ENCODE assay signal across 8 cellular contexts in the genomic region with DNA sequence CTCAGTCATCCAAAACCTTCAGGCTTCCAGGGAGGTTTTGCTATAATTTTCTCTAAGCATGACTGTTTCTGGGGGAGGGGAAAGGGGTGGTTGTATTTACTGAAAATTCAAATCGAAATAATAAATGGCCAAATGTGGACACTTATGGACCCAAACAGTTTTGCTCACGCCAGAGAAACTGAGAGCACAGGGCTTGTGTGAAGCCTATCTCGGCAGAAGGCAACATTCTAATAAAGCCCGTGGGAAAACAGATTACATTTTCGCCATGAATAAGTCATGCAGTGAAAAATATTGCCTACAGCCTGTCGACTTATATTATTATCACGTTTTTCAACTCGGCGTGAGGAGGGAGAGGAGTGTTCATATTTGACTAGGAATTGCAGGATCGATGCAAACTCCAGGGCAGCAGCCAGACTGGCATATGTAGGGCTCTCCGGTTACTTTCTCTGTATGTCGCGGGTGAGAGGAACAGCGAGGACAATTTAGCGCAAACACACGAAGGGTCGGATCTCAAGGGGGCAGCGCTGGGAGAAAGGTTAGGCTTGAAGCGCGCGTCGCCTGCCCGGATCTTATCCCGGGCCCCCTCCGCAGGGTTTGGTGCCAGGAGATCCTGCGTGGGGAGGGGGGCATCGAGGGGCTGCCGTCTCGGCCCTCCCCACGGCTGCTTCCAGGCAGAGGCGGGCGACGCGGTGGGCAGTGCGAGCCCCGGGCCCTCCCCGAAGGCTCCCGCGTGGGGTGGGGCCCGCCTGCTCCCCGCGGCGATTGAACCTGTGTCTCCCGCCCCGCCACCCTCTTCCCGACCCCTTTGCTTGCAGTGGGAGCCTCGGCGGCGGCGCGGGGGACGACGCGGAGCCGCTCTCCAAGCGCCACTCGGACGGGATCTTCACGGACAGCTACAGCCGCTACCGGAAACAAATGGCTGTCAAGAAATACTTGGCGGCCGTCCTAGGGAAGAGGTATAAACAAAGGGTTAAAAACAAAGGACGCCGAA. TPM values are rescaled to one million over a fixed set of nuclear protein-coding genes. Genes with fewer than 3 reads are reported as not detected.
A peak's percentile ranks its signal among the peaks of the same experiment; 100 is the strongest.
DNase-seq lines count a peak whose midpoint lies in the region; ATAC-seq and TF ChIP-seq lines count a peak whose summit lies in the region.

No MANE protein-coding gene starts in this region.

- peak overlapping the region; percentile 68 for H3K4me3 ChIP-seq in thoracic aorta

- H3K4me1 ChIP-seq in thoracic aorta (ENCODE audit: control insufficient read depth in 1 of 2, low read depth in 2 of 2) = peaks cover 24 to 49% of the 10 kb centered on the region in 2 donors

- H3K27me3 Mint-ChIP-seq in activated T-cell treated with anti-CD3 and anti-CD28 coated beads, Interleukin-2, amount 50 U/mL, for 4 hours (ENCODE audit: low read depth) = peaks cover 76% of the 10 kb centered on the region
- H3K27me3 Mint-ChIP-seq in WTC11 (ENCODE audit: low read depth) = peaks cover 100% of the 10 kb centered on the region

- CTCF ChIA-PET in WTC11 (lab: Charles Lee) = interaction anchor here (1.0 to 2.1 kb wide), 2 partner anchors 53 to 169 kb away, joined by 3 to 7 read pairs; no protein-coding TSS in a partner anchor

- H3K9me3 Mint-ChIP-seq in activated T-cell treated with anti-CD3 and anti-CD28 coated beads, Interleukin-2, amount 50 U/mL, for 4 hours = no peaks in the 10 kb centered on the region
- no peaks in the 10 kb centered on the region for H3K9me3 Mint-ChIP-seq in WTC11

- POLR2A ChIA-PET in WTC11 (lab: Charles Lee) = no interaction called here

- no peak for DNase-seq in activated T-cell treated with anti-CD3 and anti-CD28 coated beads, Interleukin-2, amount 50 U/mL, for 4 hours
- DNase-seq in activated T-cell treated with anti-CD3 and anti-CD28 coated beads for 4 hours (no peak), WTC11 (ENCODE audit: low spot score) (peak; percentile 19), iPS-NIHi11 (ENCODE audit: low spot score) (peak; percentile 47), thoracic aorta (ENCODE audit: low spot score) (no peak), mesenteric fat pad (ENCODE audit: low spot score) (no peak)

- no peak for TF ChIP-seq CTCF in WTC11 (IDR thresholded peaks at IDR 0.05)
- no peak for TF ChIP-seq CTCF in thoracic aorta (IDR thresholded peaks at IDR 0.05)

- H3K9me3 ChIP-seq in thoracic aorta = no peaks in the 10 kb centered on the region

- ATAC-seq in activated T-cell treated with anti-CD3 and anti-CD28 coated beads, Interleukin-2, amount 50 U/mL, for 4 hours = no peak
- ATAC-seq in WTC11 = no peak
- ATAC-seq in thoracic aorta (ENCODE audit: insufficient number of reproducible peaks, low FRiP score, low read depth) = no peak
- ATAC-seq in HG03469 (IDR thresholded peaks at IDR 0.05; ENCODE audit: unreplicated experiment) = no peak
- no peak for ATAC-seq in GM18861 (IDR thresholded peaks at IDR 0.05; ENCODE audit: unreplicated experiment)

- no peak overlapping the region for H3K27ac ChIP-seq in thoracic aorta

- peaks cover 1% of the 10 kb centered on the region for H3K36me3 Mint-ChIP-seq in activated T-cell treated with anti-CD3 and anti-CD28 coated beads, Interleukin-2, amount 50 U/mL, for 4 hours (ENCODE audit: insufficient read depth)
- no peaks in the 10 kb centered on the region for H3K36me3 Mint-ChIP-seq in WTC11

- peaks cover 20% of the 10 kb centered on the region for H3K4me1 Mint-ChIP-seq in activated T-cell treated with anti-CD3 and anti-CD28 coated beads, Interleukin-2, amount 50 U/mL, for 4 hours (ENCODE audit: low read depth)
- H3K4me1 Mint-ChIP-seq in WTC11 = peaks cover 27% of the 10 kb centered on the region

- no peaks in the 10 kb centered on the region for H3K36me3 ChIP-seq in thoracic aorta

- peak overlapping the region; percentile 52 for H3K4me3 Mint-ChIP-seq in activated T-cell treated with anti-CD3 and anti-CD28 coated beads, Interleukin-2, amount 50 U/mL, for 4 hours
- H3K4me3 Mint-ChIP-seq in WTC11 = peak overlapping the region; percentile 73

- H3K27me3 ChIP-seq in thoracic aorta (replicated peaks; ENCODE audit: insufficient read depth) = peaks cover 33% of the 10 kb centered on the region

- no peak overlapping the region for H3K27ac Mint-ChIP-seq in WTC11

TF ChIP-seq in WTC11, 78 proteins besides CTCF, POLR2A, EP300 and RAD21:
- TF ChIP-seq, protein P1, sequence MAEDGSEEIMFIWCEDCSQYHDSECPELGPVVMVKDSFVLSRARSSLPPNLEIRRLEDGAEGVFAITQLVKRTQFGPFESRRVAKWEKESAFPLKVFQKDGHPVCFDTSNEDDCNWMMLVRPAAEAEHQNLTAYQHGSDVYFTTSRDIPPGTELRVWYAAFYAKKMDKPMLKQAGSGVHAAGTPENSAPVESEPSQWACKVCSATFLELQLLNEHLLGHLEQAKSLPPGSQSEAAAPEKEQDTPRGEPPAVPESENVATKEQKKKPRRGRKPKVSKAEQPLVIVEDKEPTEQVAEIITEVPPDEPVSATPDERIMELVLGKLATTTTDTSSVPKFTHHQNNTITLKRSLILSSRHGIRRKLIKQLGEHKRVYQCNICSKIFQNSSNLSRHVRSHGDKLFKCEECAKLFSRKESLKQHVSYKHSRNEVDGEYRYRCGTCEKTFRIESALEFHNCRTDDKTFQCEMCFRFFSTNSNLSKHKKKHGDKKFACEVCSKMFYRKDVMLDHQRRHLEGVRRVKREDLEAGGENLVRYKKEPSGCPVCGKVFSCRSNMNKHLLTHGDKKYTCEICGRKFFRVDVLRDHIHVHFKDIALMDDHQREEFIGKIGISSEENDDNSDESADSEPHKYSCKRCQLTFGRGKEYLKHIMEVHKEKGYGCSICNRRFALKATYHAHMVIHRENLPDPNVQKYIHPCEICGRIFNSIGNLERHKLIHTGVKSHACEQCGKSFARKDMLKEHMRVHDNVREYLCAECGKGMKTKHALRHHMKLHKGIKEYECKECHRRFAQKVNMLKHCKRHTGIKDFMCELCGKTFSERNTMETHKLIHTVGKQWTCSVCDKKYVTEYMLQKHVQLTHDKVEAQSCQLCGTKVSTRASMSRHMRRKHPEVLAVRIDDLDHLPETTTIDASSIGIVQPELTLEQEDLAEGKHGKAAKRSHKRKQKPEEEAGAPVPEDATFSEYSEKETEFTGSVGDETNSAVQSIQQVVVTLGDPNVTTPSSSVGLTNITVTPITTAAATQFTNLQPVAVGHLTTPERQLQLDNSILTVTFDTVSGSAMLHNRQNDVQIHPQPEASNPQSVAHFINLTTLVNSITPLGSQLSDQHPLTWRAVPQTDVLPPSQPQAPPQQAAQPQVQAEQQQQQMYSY (CRISPR knock-in tag; IDR thresholded peaks at IDR 0.05) = peak; percentile 46; the same call in 1 of the 2 replicates
- TF ChIP-seq JAZF1 (CRISPR knock-in tag; IDR thresholded peaks at IDR 0.05) = no peak

RNA-seq across cellular contexts. Expression of a gene that starts 4.3 kb away (rescaled TPM):
- total RNA-seq in activated T-cell treated with anti-CD3 and anti-CD28 coated beads, Interleukin-2, amount 50 U/mL, for 4 hours = not detected
- total RNA-seq in WTC11 (2021) = not detected in 3 replicates
- 10 to 100 TPM in 1 of 2 donors, 1 to 10 TPM in 1; 1.3 to 15.3 TPM for total RNA-seq in thoracic aorta
- total RNA-seq in mesenteric fat pad = 0.55 TPM

Comparison
In these comparisons a context has a peak if more than half of its experiments do, and no peak if none do; other contexts are left out.
1. DNase-seq: peak in WTC11 (single experiment) and iPS-NIHi11 (single experiment); none in activated T-cell treated with anti-CD3 and anti-CD28 coated beads, Interleukin-2, amount 50 U/mL, for 4 hours (single experiment), activated T-cell treated with anti-CD3 and anti-CD28 coated beads for 4 hours (single experiment), thoracic aorta (single experiment) and mesenteric fat pad (single experiment).